18 cellular contexts compared by ENCODE assay signal in the genomic region with DNA sequence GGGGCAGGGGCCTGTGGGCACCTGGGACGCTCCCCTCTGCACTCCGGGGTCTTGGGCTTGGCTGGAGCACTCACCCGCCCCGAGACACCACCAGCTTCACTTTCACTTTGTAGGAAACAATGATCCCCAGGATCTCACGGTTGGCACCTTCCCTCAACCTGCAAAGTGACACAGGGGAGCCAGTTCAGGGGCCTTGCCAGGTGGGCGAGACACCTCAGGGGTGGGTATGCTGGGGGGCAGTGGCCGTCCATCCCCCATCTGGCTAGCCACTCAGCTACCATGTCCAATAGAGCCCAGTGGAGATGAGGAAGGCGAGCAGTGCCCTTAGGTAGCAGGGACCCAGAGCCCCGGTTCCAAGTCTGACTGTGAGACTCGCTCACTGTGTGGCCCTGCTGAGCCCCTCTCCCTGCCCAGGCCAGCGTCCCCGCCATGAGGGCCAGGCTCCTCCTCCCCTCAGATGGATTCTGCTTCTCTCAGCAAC. TPM values are rescaled to one million over a fixed set of nuclear protein-coding genes. Genes with fewer than 3 reads are reported as not detected.
DNase-seq lines count a peak whose midpoint lies in the region; ATAC-seq and TF ChIP-seq lines count a peak whose summit lies in the region.
"Had no signal": no experiment of that assay in that cellular context is flagged by ENCODE, and none has a peak within 500 bp of the region (broad histone marks: within the 10 kb centered on the region; RNA-seq: fewer than 3 reads in every experiment).

No MANE protein-coding gene starts in this region.

- TF ChIP-seq POLR2A in vagina (IDR thresholded peaks at IDR 0.05), result no peak

- H3K4me1 Mint-ChIP-seq in immature natural killer cell, result peaks cover 40 to 44% of the 10 kb centered on the region in 2 donors

- DNase-seq in stimulated activated CD4-positive, alpha-beta T cell treated with anti-CD3 and anti-CD28 coated beads, Interleukin-15, amount 100 ng/mL, for 24 hours, result peak; percentile 0
- DNase-seq in stimulated activated CD4-positive, alpha-beta T cell treated with anti-CD3 and anti-CD28 coated beads, Interleukin-4, amount 100 ng/mL, for 24 hours, result no peak
- DNase-seq in RWPE2 (ENCODE audit: low spot score), result peak; percentile 27
- DNase-seq in immature natural killer cell, result no peak
- DNase-seq in tibial artery, result peak; percentile 6 to 58
- DNase-seq in NCI-H446 (lab: John Stamatoyannopoulos, UW), result no peak
- DNase-seq in GF-D8 (lab: John Stamatoyannopoulos, UW), result no peak
- no peak for DNase-seq in vagina (ENCODE audit: extremely low spot score in 2 of 2)
- DNase-seq: activated naive CD4-positive, alpha-beta T cell treated with Interleukin-2 at 50 U/mL for 16 hours; C1 segment of cervical spinal cord; DMS79 treated with DMSO at 0.1 percent for 48 hours; hippocampal formation; NCI-H1694; NCI-H510A had no signal

- no peaks in the 10 kb centered on the region for H3K9me3 ChIP-seq in RWPE2 (ENCODE audit: severe bottlenecking)
- no peaks in the 10 kb centered on the region for H3K9me3 ChIP-seq in tibial artery
- H3K9me3 ChIP-seq in vagina, result no peaks in the 10 kb centered on the region
- H3K9me3 ChIP-seq: breast epithelium, thoracic aorta had no signal

- TF ChIP-seq CTCF in RWPE2 (IDR thresholded peaks at IDR 0.05; ENCODE audit: poor library complexity, severe bottlenecking) (no peak), tibial artery (IDR thresholded peaks at IDR 0.05) (no peak), vagina (IDR thresholded peaks at IDR 0.05) (no peak)

- H3K27me3 Mint-ChIP-seq in immature natural killer cell (ENCODE audit: low read depth in 3 of 3), result peaks cover 0 to 3% (median 0%) of the 10 kb centered on the region in 3 donors
- H3K27me3 Mint-ChIP-seq: progenitor cell of endocrine pancreas had no signal

- peaks cover 19 to 44% (median 24%) of the 10 kb centered on the region in 3 donors for H3K36me3 Mint-ChIP-seq in immature natural killer cell

- no peak overlapping the region for H3K4me3 Mint-ChIP-seq in immature natural killer cell

- no peaks in the 10 kb centered on the region for H3K9me3 Mint-ChIP-seq in immature natural killer cell

- H3K27me3 ChIP-seq in RWPE2 (ENCODE audit: insufficient read depth, poor library complexity, severe bottlenecking), result no peaks in the 10 kb centered on the region
- no peaks in the 10 kb centered on the region for H3K27me3 ChIP-seq in tibial artery
- no peaks in the 10 kb centered on the region for H3K27me3 ChIP-seq in vagina
- H3K27me3 ChIP-seq: breast epithelium had no signal

- no peak overlapping the region for H3K27ac ChIP-seq in RWPE2 (ENCODE audit: poor library complexity, severe bottlenecking)
- H3K27ac ChIP-seq in tibial artery, result no peak overlapping the region
- H3K27ac ChIP-seq in vagina, result no peak overlapping the region
- H3K27ac ChIP-seq: thoracic aorta had no signal

- H3K27ac Mint-ChIP-seq in immature natural killer cell, result peak overlapping the region in 5 of 6 donors; percentile 48 to 89 (median 68)
- H3K27ac Mint-ChIP-seq: progenitor cell of endocrine pancreas had no signal

- intact Hi-C loops in tibial artery (cut with DNase I; ENCODE audit: low total_unique reads) (no loop called here), vagina (cut with DNase I) (no loop called here)

- H3K36me3 ChIP-seq in RWPE2 (ENCODE audit: low read depth), result no peaks in the 10 kb centered on the region
- H3K36me3 ChIP-seq in tibial artery, result peaks cover 0 to 41% (median 37%) of the 10 kb centered on the region in 3 donors
- peaks cover 0 to 38% of the 10 kb centered on the region in 2 donors for H3K36me3 ChIP-seq in vagina
- H3K36me3 ChIP-seq: thoracic aorta had no signal

- H3K4me1 ChIP-seq in RWPE2 (ENCODE audit: insufficient read depth, poor library complexity, severe bottlenecking) (no peaks in the 10 kb centered on the region), tibial artery (no peaks in the 10 kb centered on the region), vagina (no peaks in the 10 kb centered on the region)
- H3K4me1 ChIP-seq: breast epithelium had no signal

- ATAC-seq in RWPE2 (ENCODE audit: low read depth), result no peak
- ATAC-seq: left colon had no signal

- H3K4me3 ChIP-seq in RWPE2 (ENCODE audit: severe bottlenecking) (no peak overlapping the region), tibial artery (no peak overlapping the region), vagina (no peak overlapping the region)
- H3K4me3 ChIP-seq: breast epithelium, thoracic aorta had no signal

RNA-seq across cellular contexts. Expression of a gene that starts 32.3 kb away (rescaled TPM):
- under 1 TPM in 1 of 3 donors, not detected in 2; 0.13 TPM for polyA plus RNA-seq in immature natural killer cell
- 1.7 TPM for total RNA-seq in vagina
- total RNA-seq: progenitor cell of endocrine pancreas had no signal

Comparison
In these comparisons a context has a peak if more than half of its experiments do, and no peak if none do; other contexts are left out.
1. DNase-seq: peak in stimulated activated CD4-positive, alpha-beta T cell treated with anti-CD3 and anti-CD28 coated beads, Interleukin-15, amount 100 ng/mL, for 24 hours (single experiment), RWPE2 (single experiment) and tibial artery (2 of 2); none in stimulated activated CD4-positive, alpha-beta T cell treated with anti-CD3 and anti-CD28 coated beads, Interleukin-4, amount 100 ng/mL, for 24 hours (single experiment), immature natural killer cell (0 of 3), NCI-H446 (0 of 2), GF-D8 (single experiment) and vagina (0 of 2).